Comparison of ENCODE assay signal across 8 cellular contexts in the genomic region with DNA sequence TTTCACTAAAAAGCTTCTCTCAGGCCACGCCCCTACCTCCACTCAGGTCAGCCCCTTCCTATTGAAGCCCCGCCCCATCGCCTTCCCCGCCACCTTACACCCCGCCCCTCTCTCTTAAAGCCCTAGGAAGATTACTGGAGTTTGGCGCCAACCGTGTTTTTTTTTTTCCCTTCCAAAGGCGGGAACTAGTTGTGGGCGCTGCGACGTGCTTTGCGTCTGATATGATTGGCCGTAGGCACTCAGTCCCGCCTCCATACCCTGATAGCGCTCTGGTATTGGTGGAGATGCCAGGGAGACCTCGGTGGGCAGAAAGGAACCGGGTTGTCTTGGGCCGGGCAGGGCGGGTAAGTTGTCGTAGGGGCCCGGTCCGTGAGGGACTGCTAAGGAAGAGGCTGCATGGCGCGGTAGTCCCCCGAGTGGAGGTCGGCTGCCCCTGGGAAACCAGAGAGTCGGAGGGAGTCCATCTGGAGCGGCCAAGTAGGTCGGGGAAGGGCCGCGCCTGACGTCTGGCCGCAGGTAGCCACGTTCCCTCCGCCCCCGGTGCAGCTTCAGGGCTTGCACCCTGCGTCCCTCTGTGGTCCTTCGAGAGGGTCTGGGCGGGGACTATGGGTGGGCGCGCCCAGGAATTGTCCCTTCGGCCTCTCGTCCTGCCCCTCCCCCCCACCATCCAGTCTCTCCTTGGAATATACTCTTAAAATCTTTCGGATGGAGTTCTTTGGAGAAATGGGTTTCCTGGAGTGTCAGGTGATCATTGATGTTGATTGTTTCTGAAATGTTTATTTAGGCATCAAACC. TPM values are rescaled to one million over a fixed set of nuclear protein-coding genes. Genes with fewer than 3 reads are reported as not detected.
DNase-seq lines count a peak whose midpoint lies in the region; TF ChIP-seq lines count a peak whose summit lies in the region.

A gene (plus strand): TSS at position 290 of the 794 bp plus-strand sequence.

- H2AFZ ChIP-seq in MM.1S (ENCODE audit: low read length) (peak within 1 kb of the TSS; percentile 84), neural progenitor cell (replicated peaks) (peak within 1 kb of the TSS; percentile 89)

- H4K20me1 ChIP-seq in MM.1S (ENCODE audit: insufficient read depth, low read length), result peaks cover 4% of the 10 kb centered on the region; the same call in 1 of the 2 replicates
- no peaks in the 10 kb centered on the region for H4K20me1 ChIP-seq in neural progenitor cell (ENCODE audit: low read depth)

- H3K4me1 ChIP-seq in ES-I3 (ENCODE audit: insufficient read depth, low read length), result peaks cover 3% of the 10 kb centered on the region; the same call in 1 of the 2 replicates
- peaks cover 7% of the 10 kb centered on the region for H3K4me1 ChIP-seq in HAP-1
- H3K4me1 ChIP-seq in MM.1S (ENCODE audit: low read length), result peaks cover 2% of the 10 kb centered on the region; the same call in 1 of the 2 replicates
- H3K4me1 ChIP-seq in neural progenitor cell, result peaks cover 3% of the 10 kb centered on the region

- peak within 1 kb of the TSS; percentile 98 for H3K4me3 Mint-ChIP-seq in neural progenitor cell

- peak within 1 kb of the TSS; percentile 68 for H3K27ac Mint-ChIP-seq in neural progenitor cell

- TF ChIP-seq CTCF in MM.1S (IDR thresholded peaks at IDR 0.05; ENCODE audit: low read length) (no peak), foreskin fibroblast (IDR thresholded peaks at IDR 0.05; ENCODE audit: low read depth, low read length) (no peak), neural progenitor cell (IDR thresholded peaks at IDR 0.05) (no peak)

- H3K4me3 ChIP-seq in HAP-1 (peak within 1 kb of the TSS; percentile 91), MM.1S (ENCODE audit: low read length) (peak within 1 kb of the TSS; percentile 88), foreskin fibroblast (ENCODE audit: low read depth in 1 of 2, low read length in 2 of 2) (peak within 1 kb of the TSS; percentile 57 to 72), neural progenitor cell (peak within 1 kb of the TSS; percentile 74)

- H3F3A ChIP-seq in MM.1S (ENCODE audit: insufficient read depth, low read length) (peaks cover 7% of the 10 kb centered on the region), neural progenitor cell (ENCODE audit: low read depth) (peaks cover 11% of the 10 kb centered on the region)

- H3K27me3 ChIP-seq in HAP-1 (ENCODE audit: low read depth) (no peaks in the 10 kb centered on the region), MM.1S (replicated peaks; ENCODE audit: insufficient read depth, low read length) (no peaks in the 10 kb centered on the region), neural progenitor cell (no peaks in the 10 kb centered on the region)

- H3K36me3 Mint-ChIP-seq in neural progenitor cell, result peaks cover 7% of the 10 kb centered on the region

- H3K9me3 ChIP-seq in ES-I3 (ENCODE audit: control insufficient read depth, insufficient read depth, low read length) (no peaks in the 10 kb centered on the region), HAP-1 (no peaks in the 10 kb centered on the region), MM.1S (replicated peaks; ENCODE audit: insufficient read depth, low read length) (no peaks in the 10 kb centered on the region), neural progenitor cell (ENCODE audit: low read depth) (no peaks in the 10 kb centered on the region)

- H3K27ac ChIP-seq in MM.1S (ENCODE audit: low read length) (peak within 1 kb of the TSS; percentile 75), neural progenitor cell (peak within 1 kb of the TSS; percentile 74)

- peak within 1 kb of the TSS; percentile 95 for H3K4me2 ChIP-seq in MM.1S (ENCODE audit: low read depth, low read length)
- peak within 1 kb of the TSS; percentile 91 for H3K4me2 ChIP-seq in neural progenitor cell

- H3K36me3 ChIP-seq in ES-I3 (ENCODE audit: insufficient read depth, low read length), result peaks cover 11% of the 10 kb centered on the region
- H3K36me3 ChIP-seq in HAP-1 (replicated peaks), result peaks cover 23% of the 10 kb centered on the region
- peaks cover 4% of the 10 kb centered on the region; the same call in 1 of the 2 replicates for H3K36me3 ChIP-seq in MM.1S (replicated peaks; ENCODE audit: insufficient read depth, low read length)
- peaks cover 2% of the 10 kb centered on the region for H3K36me3 ChIP-seq in neural progenitor cell

- H3K9me2 ChIP-seq in MM.1S (replicated peaks; ENCODE audit: insufficient read depth, low read length), result no peaks in the 10 kb centered on the region

- H3K79me2 ChIP-seq in MM.1S (ENCODE audit: low read length) (peaks cover 29% of the 10 kb centered on the region), neural progenitor cell (ENCODE audit: low read depth) (peaks cover 50% of the 10 kb centered on the region)

- H3K27me3 Mint-ChIP-seq in neural progenitor cell (ENCODE audit: insufficient read depth, low read depth), result no peaks in the 10 kb centered on the region

- DNase-seq in HAP-1 (ENCODE audit: low spot score in 2 of 2) (peak; percentile 98), MM.1S (peak; percentile 99), SIG-M5 (lab: John Stamatoyannopoulos, UW) (peak; percentile 91), activated gamma-delta T cell (lab: John Stamatoyannopoulos, UW) (peak; percentile 59), foreskin fibroblast (peak; percentile 98 to 99), neural progenitor cell (ENCODE audit: low spot score) (peak; percentile 99), stromal cell of bone marrow (ENCODE audit: low read depth) (peak; percentile 99)

- H3K9ac ChIP-seq in ES-I3 (ENCODE audit: low read depth, low read length) (peak within 1 kb of the TSS; percentile 94), MM.1S (ENCODE audit: low read length) (peak within 1 kb of the TSS; percentile 92), neural progenitor cell (peak within 1 kb of the TSS; percentile 80)

- no peaks in the 10 kb centered on the region for H3K9me3 Mint-ChIP-seq in neural progenitor cell

- in situ Hi-C loops in HAP-1 (cut with MboI; ENCODE audit: low sequenced_read_pairs), result no loop called here

- H3K4me1 Mint-ChIP-seq in neural progenitor cell, result peaks cover 15% of the 10 kb centered on the region

RNA-seq across cellular contexts. Expression of the gene that starts here (rescaled TPM):
- 42.9 and 59.0 TPM in 2 replicates for total RNA-seq in neural progenitor cell (ENCODE audit: low replicate concordance)

Comparison
In these comparisons a context has a peak if more than half of its experiments do, and no peak if none do; other contexts are left out.
1. Peak in every context shown above with its lines: DNase-seq, H3K4me3 ChIP-seq and H3K27ac ChIP-seq.